ENCODE assay signal across 29 cellular contexts in genomic region chr12:52527121-52527800, GRCh38. TPM values are rescaled to one million over a fixed set of nuclear protein-coding genes. Genes with fewer than 3 reads are reported as not detected.
DNase-seq lines count a peak whose midpoint lies in the region; ATAC-seq, FAIRE-seq and TF ChIP-seq lines count a peak whose summit lies in the region.
"Had no signal": no experiment of that assay in that cellular context is flagged by ENCODE, and none has a peak within 500 bp of the region (broad histone marks: within the 10 kb centered on the region; RNA-seq: fewer than 3 reads in every experiment).

No MANE protein-coding gene starts in this region.

- H2AFZ ChIP-seq in mammary epithelial cell (ENCODE audit: low read depth, low read length): peak overlapping the region; percentile 35
- H2AFZ ChIP-seq: GM23248 had no signal

- no peak for TF ChIP-seq CTCF in RWPE1 (conservative IDR thresholded peaks at IDR 0.05; ENCODE audit: low read depth)
- no peak for TF ChIP-seq CTCF in mammary epithelial cell (conservative IDR thresholded peaks at IDR 0.05 in 1 of 2, IDR thresholded peaks at IDR 0.05 in 1 of 2; ENCODE audit: extremely low read depth in 1 of 2, insufficient read depth in 1 of 2, low read depth in 1 of 2, low read length in 2 of 2)
- TF ChIP-seq CTCF in neural crest cell (conservative IDR thresholded peaks at IDR 0.05): no peak

- no peak overlapping the region for H3K27ac ChIP-seq in BLaER1
- H3K27ac ChIP-seq in RWPE1: peak overlapping the region; percentile 100
- no peak overlapping the region for H3K27ac ChIP-seq in mammary epithelial cell (ENCODE audit: insufficient read depth, low read depth, low read length)
- H3K27ac ChIP-seq: GM23248, upper lobe of right lung had no signal

- WGBS in mammary epithelial cell (ENCODE audit: low coverage, missing lambda C conversion rate): 89% methylated on average over 3 of the region's 4 CpGs

- POLR2A ChIA-PET in RWPE1 (lab: Yijun Ruan, JAX; ENCODE audit: low non-redundant PET): no interaction called here

- in situ Hi-C loops in mammary epithelial cell (cut with MboI; ENCODE audit: low sequenced_read_pairs in 2 of 2): loop anchor here (5.0 to 10.0 kb wide), 2 partner anchors 55 to 382 kb away; no protein-coding TSS in a partner anchor

- no peak overlapping the region for H3K4me3 Mint-ChIP-seq in neural crest cell
- H3K4me3 Mint-ChIP-seq: activated naive CD8-positive, alpha-beta T cell; CD4-positive, alpha-beta memory T cell; T-cell; WTC11 had no signal

- peak overlapping the region; percentile 67 for H3K27ac Mint-ChIP-seq in neural crest cell (ENCODE audit: unreplicated experiment)
- H3K27ac Mint-ChIP-seq: activated naive CD8-positive, alpha-beta T cell; T-cell; WTC11 had no signal

- H3K36me3 Mint-ChIP-seq in neural crest cell (ENCODE audit: low read depth): no peaks in the 10 kb centered on the region
- H3K36me3 Mint-ChIP-seq: activated naive CD8-positive, alpha-beta T cell; CD4-positive, alpha-beta memory T cell; naive thymus-derived CD8-positive, alpha-beta T cell; T-cell; WTC11 had no signal

- CTCF ChIA-PET in RWPE1 (lab: Yijun Ruan, JAX): no interaction called here
- CTCF ChIA-PET in mammary epithelial cell (lab: Charles Lee; ENCODE audit: low non-redundant PET): no interaction called here

- H3K9me3 Mint-ChIP-seq in neural crest cell: no peaks in the 10 kb centered on the region
- H3K9me3 Mint-ChIP-seq: CD4-positive, alpha-beta memory T cell; naive thymus-derived CD8-positive, alpha-beta T cell; T-cell; WTC11 had no signal

- H4K20me1 ChIP-seq in BLaER1: no peaks in the 10 kb centered on the region
- no peaks in the 10 kb centered on the region for H4K20me1 ChIP-seq in mammary epithelial cell (ENCODE audit: insufficient read depth, low read length)

- no peaks in the 10 kb centered on the region for H3K9me3 ChIP-seq in BLaER1
- no peaks in the 10 kb centered on the region for H3K9me3 ChIP-seq in mammary epithelial cell (replicated peaks; ENCODE audit: insufficient read depth, low read length)
- H3K9me3 ChIP-seq: upper lobe of right lung had no signal

- peak overlapping the region; percentile 26; the same call in 1 of the 2 replicates for H3K4me2 ChIP-seq in BLaER1
- H3K4me2 ChIP-seq in mammary epithelial cell (ENCODE audit: insufficient read depth, low read depth, low read length): no peak overlapping the region

- BruUV-seq in mammary epithelial cell (replicated peaks; lab: Mats Ljungman, UMichigan): no TSS peak

- H3K4me1 ChIP-seq in BLaER1 (peaks cover 19% of the 10 kb centered on the region), mammary epithelial cell (ENCODE audit: insufficient read depth, low read length) (peaks cover 49% of the 10 kb centered on the region)
- H3K4me1 ChIP-seq: upper lobe of right lung had no signal

- dilution Hi-C loops in mammary epithelial cell (cut with HindIII; ENCODE audit: low sequenced_read_pairs): loop anchor here (5.0 kb wide), 3 partner anchors 50 to 335 kb away; no protein-coding TSS in a partner anchor

- H3K27me3 ChIP-seq in BLaER1: no peaks in the 10 kb centered on the region
- H3K27me3 ChIP-seq in mammary epithelial cell (ENCODE audit: insufficient read depth, low read length): no peaks in the 10 kb centered on the region
- H3K27me3 ChIP-seq: dorsolateral prefrontal cortex, upper lobe of right lung had no signal

- H3K4me3 ChIP-seq in BLaER1 (no peak overlapping the region), mammary epithelial cell (replicated peaks in 1 of 3; ENCODE audit: insufficient read depth in 1 of 3, low read depth in 2 of 3, low read length in 3 of 3) (no peak overlapping the region)
- H3K4me3 ChIP-seq: dorsolateral prefrontal cortex, GM23248, lung, upper lobe of right lung had no signal

- FAIRE-seq in urothelium cell line (lab: Jason Lieb, UNC): no peak
- FAIRE-seq: astrocyte, D721Med, endothelial cell of umbilical vein, frontal cortex had no signal

- no peak overlapping the region for H3K9ac ChIP-seq in BLaER1
- H3K9ac ChIP-seq in mammary epithelial cell (ENCODE audit: insufficient read depth, low read length): no peak overlapping the region
- H3K9ac ChIP-seq: GM23248 had no signal

- no peak for DNase-seq in RWPE1 (ENCODE audit: low spot score)
- no peak for DNase-seq in mammary epithelial cell
- DNase-seq in neural crest cell (ENCODE audit: low read depth, low spot score): no peak
- DNase-seq in urothelium cell line (ENCODE audit: low spot score): no peak
- no peak for DNase-seq in effector CD8-positive, alpha-beta T cell (lab: John Stamatoyannopoulos, UW)
- DNase-seq: CD4-positive, alpha-beta memory T cell; central memory CD4-positive, alpha-beta T cell; dorsolateral prefrontal cortex; GM23248; NCI-H146; NCI-H510A; stimulated activated CD4-positive, alpha-beta T cell treated with anti-CD3 and anti-CD28 coated beads, Interleukin-15, amount 100 ng/mL, for 24 hours; stimulated activated naive CD4-positive, alpha-beta T cell; upper lobe of right lung had no signal

- intact Hi-C loops in mammary epithelial cell (cut with micrococcal nuclease): loop anchor here (10.0 kb wide), 1 partner anchor 458 kb away; no protein-coding TSS in a partner anchor

- H3K36me3 ChIP-seq in BLaER1 (no peaks in the 10 kb centered on the region), mammary epithelial cell (ENCODE audit: insufficient read depth, low read length) (no peaks in the 10 kb centered on the region)
- H3K36me3 ChIP-seq: upper lobe of right lung had no signal

- H3K79me2 ChIP-seq in mammary epithelial cell (ENCODE audit: insufficient read depth, low read length): no peaks in the 10 kb centered on the region

- ATAC-seq in GM18517 (IDR thresholded peaks at IDR 0.05; ENCODE audit: unreplicated experiment): no peak
- ATAC-seq: naive thymus-derived CD8-positive, alpha-beta T cell; upper lobe of right lung; WTC11 had no signal

- no peaks in the 10 kb centered on the region for H3K27me3 Mint-ChIP-seq in neural crest cell (ENCODE audit: low read depth)
- H3K27me3 Mint-ChIP-seq: activated naive CD8-positive, alpha-beta T cell had no signal

- H3K4me1 Mint-ChIP-seq in neural crest cell: no peaks in the 10 kb centered on the region
- H3K4me1 Mint-ChIP-seq: CD4-positive, alpha-beta memory T cell; WTC11 had no signal

RNA-seq across cellular contexts. Expression of gene KRT5, which starts 7.1 kb away (rescaled TPM):
- 1,000 to 10,000 TPM; 7,365 to 9,297 TPM for total RNA-seq in mammary epithelial cell
- polyA plus RNA-seq in mammary epithelial cell: 8,158 TPM
- 8,553 TPM for polyA minus RNA-seq in mammary epithelial cell
- not detected in 2 replicates for total RNA-seq in neural crest cell
- total RNA-seq: CD4-positive, alpha-beta memory T cell; Daoy; frontal cortex; GM23248; naive thymus-derived CD8-positive, alpha-beta T cell; SK-MEL-5; T-cell; WTC11 had no signal
- polyA plus RNA-seq: CD4-positive, alpha-beta memory T cell; GM23248; naive thymus-derived CD8-positive, alpha-beta T cell had no signal

RNA-seq across cellular contexts. Expression of gene KRT71, which starts 25.7 kb away (rescaled TPM):
- total RNA-seq in mammary epithelial cell (not detected), neural crest cell (not detected in 2 replicates)
- polyA plus RNA-seq in mammary epithelial cell: not detected
- polyA minus RNA-seq in mammary epithelial cell: not detected
- total RNA-seq: astrocyte; CD4-positive, alpha-beta memory T cell; Daoy; endothelial cell of umbilical vein; frontal cortex; GM23248; lung; mononuclear cell; naive thymus-derived CD8-positive, alpha-beta T cell; omental fat pad; SK-MEL-5; T-cell; upper lobe of right lung; WTC11 had no signal
- polyA plus RNA-seq: CD4-positive, alpha-beta memory T cell; endothelial cell of umbilical vein; GM23248; lung; naive thymus-derived CD8-positive, alpha-beta T cell had no signal

RNA-seq across cellular contexts. Expression of gene KRT6A, which starts 34.2 kb away (rescaled TPM):
- total RNA-seq in mammary epithelial cell (1,000 to 10,000 TPM; 5,785 to 6,260 TPM), neural crest cell (not detected in 2 replicates)
- 8,475 TPM for polyA plus RNA-seq in mammary epithelial cell
- polyA minus RNA-seq in mammary epithelial cell: 6,728 TPM
- total RNA-seq: CD4-positive, alpha-beta memory T cell; Daoy; frontal cortex; GM23248; mononuclear cell; naive thymus-derived CD8-positive, alpha-beta T cell; SK-MEL-5; T-cell; WTC11 had no signal
- polyA plus RNA-seq: CD4-positive, alpha-beta memory T cell; endothelial cell of umbilical vein; GM23248; naive thymus-derived CD8-positive, alpha-beta T cell had no signal

RNA-seq across cellular contexts. Expression of gene KRT74, which starts 46.4 kb away (rescaled TPM):
- total RNA-seq in mammary epithelial cell: not detected
- polyA plus RNA-seq in mammary epithelial cell: 0.05 TPM
- not detected for polyA minus RNA-seq in mammary epithelial cell
- not detected in 2 replicates for total RNA-seq in neural crest cell
- total RNA-seq: astrocyte; CD4-positive, alpha-beta memory T cell; Daoy; dorsolateral prefrontal cortex; endothelial cell of umbilical vein; frontal cortex; GM23248; lung; omental fat pad; SK-MEL-5; upper lobe of right lung; WTC11 had no signal
- polyA plus RNA-seq: CD4-positive, alpha-beta memory T cell; endothelial cell of umbilical vein; GM23248; lung; naive thymus-derived CD8-positive, alpha-beta T cell had no signal

RNA-seq across cellular contexts. Expression of gene KRT6C, which starts 53.7 kb away (rescaled TPM):
- total RNA-seq in mammary epithelial cell: 10 to 100 TPM; 16.6 to 29.5 TPM
- 23.6 TPM for polyA plus RNA-seq in mammary epithelial cell
- 1.8 TPM for polyA minus RNA-seq in mammary epithelial cell
- not detected in 2 replicates for total RNA-seq in neural crest cell
- total RNA-seq: astrocyte; CD4-positive, alpha-beta memory T cell; Daoy; dorsolateral prefrontal cortex; endothelial cell of umbilical vein; frontal cortex; GM23248; lung; mononuclear cell; naive thymus-derived CD8-positive, alpha-beta T cell; omental fat pad; SK-MEL-5; T-cell; upper lobe of right lung; WTC11 had no signal
- polyA plus RNA-seq: CD4-positive, alpha-beta memory T cell; endothelial cell of umbilical vein; GM23248; naive thymus-derived CD8-positive, alpha-beta T cell had no signal

Comparison
In these comparisons a context has a peak if more than half of its experiments do, and no peak if none do; other contexts are left out.
1. RNA of gene KRT5, which starts 7.1 kb away (total RNA-seq): 7,365 to 9,297 TPM in mammary epithelial cell; not detected in neural crest cell; every median in the first group is over 1,000 times any median in the second.
2. RNA of gene KRT6A, which starts 34.2 kb away (total RNA-seq): 5,785 to 6,260 TPM in mammary epithelial cell; not detected in neural crest cell; every median in the first group is over 1,000 times any median in the second.